Comparison of ENCODE assay signal across 28 cellular contexts in the genomic region with DNA sequence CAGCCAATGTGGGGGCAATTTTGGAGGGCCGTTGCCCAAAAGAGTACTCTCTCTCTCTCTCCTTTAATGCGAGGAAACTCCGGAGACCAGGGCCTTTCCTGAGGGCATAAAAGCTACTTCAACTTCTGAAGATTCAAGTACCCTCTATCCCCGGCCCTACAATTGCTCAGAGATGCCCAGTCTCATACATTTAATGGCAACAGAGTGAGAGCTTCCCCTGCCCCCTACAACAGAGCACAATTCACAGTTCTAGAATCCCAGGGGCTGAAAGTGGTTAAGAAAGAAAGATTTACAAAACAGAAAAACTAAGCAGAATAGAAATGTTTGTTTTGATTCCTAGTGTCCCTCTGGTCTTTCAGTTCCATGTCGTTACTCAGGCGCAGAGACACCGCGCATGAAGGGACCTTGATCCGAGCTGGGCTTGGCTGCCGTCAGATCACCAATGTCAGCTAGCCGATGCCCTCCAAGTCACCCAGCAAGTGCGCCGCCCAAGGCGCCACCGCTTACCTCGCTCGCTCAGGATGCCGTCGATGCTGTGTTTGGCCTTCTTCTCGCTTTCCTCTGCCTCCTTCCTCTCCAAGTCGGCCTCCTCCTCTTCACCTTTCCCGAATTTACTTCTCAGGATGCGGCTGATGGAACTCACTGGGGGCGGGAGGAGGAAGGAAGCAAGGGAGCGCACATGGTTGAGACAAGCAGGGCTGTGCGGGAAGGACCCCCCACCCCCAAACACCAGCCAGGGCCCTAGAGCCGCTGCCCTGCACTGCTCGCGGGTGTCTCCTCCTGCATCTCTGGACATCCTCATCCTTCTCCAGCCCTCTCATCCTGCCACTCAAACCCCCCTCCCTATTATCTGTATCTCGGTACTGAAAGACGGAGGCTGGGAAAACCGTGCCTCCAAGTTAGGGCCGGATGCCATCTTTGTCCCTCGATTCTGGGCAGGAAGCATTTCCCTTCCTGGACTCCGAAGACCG. TPM values are rescaled to one million over a fixed set of nuclear protein-coding genes. Genes with fewer than 3 reads are reported as not detected.
DNase-seq lines count a peak whose midpoint lies in the region; ATAC-seq and TF ChIP-seq lines count a peak whose summit lies in the region.
"Had no signal": no experiment of that assay in that cellular context is flagged by ENCODE, and none has a peak within 500 bp of the region (broad histone marks: within the 10 kb centered on the region; RNA-seq: fewer than 3 reads in every experiment).

No MANE protein-coding gene starts in this region.

- H3K23ac ChIP-seq in H9 (ENCODE audit: insufficient read length, low read depth, low read length): no peak overlapping the region

- H3K9ac ChIP-seq in H9 (ENCODE audit: extremely low read depth, insufficient read length, low read length) (no peak overlapping the region), iPS-15b (ENCODE audit: low read depth, low read length) (no peak overlapping the region)

- H3K56ac ChIP-seq in H9 (ENCODE audit: insufficient read length, low read depth, low read length): no peak overlapping the region

- peaks cover 42 to 73% of the 10 kb centered on the region in 2 experiments for H3K4me1 Mint-ChIP-seq in H9
- H3K4me1 Mint-ChIP-seq in stimulated activated naive B cell treated with anti-CD40 and anti-IgM and Interleukin-4, amounts not matched to agents 10 μg/mL and 1 μg/mL and 100 μg/mL, for 72 hours: peaks cover 7 to 29% of the 10 kb centered on the region in 2 donors
- H3K4me1 Mint-ChIP-seq in activated naive CD4-positive, alpha-beta T cell treated with anti-CD3 and anti-CD28 coated beads, Interleukin-2, amount 10 ng/mL, durations not matched to agents 7 days and 5 days: peaks cover 24% of the 10 kb centered on the region

- no peaks in the 10 kb centered on the region for H3K36me3 Mint-ChIP-seq in H9 (ENCODE audit: insufficient read depth in 1 of 3, low read depth in 3 of 3)
- H3K36me3 Mint-ChIP-seq in stimulated activated naive B cell treated with anti-CD40 and anti-IgM and Interleukin-4, amounts not matched to agents 10 μg/mL and 1 μg/mL and 100 μg/mL, for 72 hours: peaks cover 3 to 7% of the 10 kb centered on the region in 2 donors
- H3K36me3 Mint-ChIP-seq in activated naive CD4-positive, alpha-beta T cell treated with anti-CD3 and anti-CD28 coated beads, Interleukin-2, amount 10 ng/mL, durations not matched to agents 7 days and 5 days: peaks cover 5% of the 10 kb centered on the region
- H3K36me3 Mint-ChIP-seq: activated naive CD4-positive, alpha-beta T cell treated with anti-CD3 and anti-CD28 coated beads, Interleukin-2, amount 50 U/mL, for 24 hours had no signal

- no peak overlapping the region; the same call in 1 of the 2 replicates for H3K14ac ChIP-seq in H9 (ENCODE audit: insufficient read depth, low read length)

- no peaks in the 10 kb centered on the region for H4K20me1 ChIP-seq in H9 (ENCODE audit: control insufficient read depth, insufficient read depth, insufficient read length)

- no CpG with 5 or more reads among the region's 36 CpGs for WGBS in H9 (ENCODE audit: extremely low coverage, insufficient read length, low lambda C conversion rate)

- H3K9me3 ChIP-seq in H9 (ENCODE audit: control insufficient read depth, low read depth, low read length) (no peaks in the 10 kb centered on the region), iPS-15b (ENCODE audit: control insufficient read depth, insufficient read depth, low read length) (no peaks in the 10 kb centered on the region)
- H3K9me3 ChIP-seq: colonic mucosa, MG63, psoas muscle, thyroid gland had no signal

- no peak overlapping the region for H2BK120ac ChIP-seq in H9 (ENCODE audit: low read depth, low read length, poor library complexity, severe bottlenecking)

- no peak overlapping the region for H2BK5ac ChIP-seq in H9 (ENCODE audit: insufficient read length, low read length)

- H3T11ph ChIP-seq in H9 (ENCODE audit: low read length): no peak overlapping the region

- DNase-seq in H9: peak; percentile 52
- no peak for DNase-seq in astrocyte of the cerebellum (ENCODE audit: low read depth)
- no peak for DNase-seq in stimulated activated naive B cell treated with anti-CD40 and anti-IgM and Interleukin-4, amounts not matched to agents 10 μg/mL and 1 μg/mL and 100 μg/mL, for 72 hours
- DNase-seq in activated naive CD4-positive, alpha-beta T cell treated with anti-CD3 and anti-CD28 coated beads, Interleukin-2, amount 10 ng/mL, durations not matched to agents 7 days and 5 days: no peak
- no peak for DNase-seq in left lobe of liver (ENCODE audit: low spot score)
- no peak for DNase-seq in NOMO-1 treated with DMSO at 0.1 percent for 48 hours (lab: John Stamatoyannopoulos, UW; ENCODE audit: unreplicated experiment)
- DNase-seq: activated CD8-positive, alpha-beta T cell treated with anti-CD3 and anti-CD28 coated beads for 36 hours; activated T-cell treated with anti-CD3 and anti-CD28 coated beads, Interleukin-2, amount 50 U/mL, for 1 hour; AML-193; colonic mucosa; kidney glomerular epithelial cell; MG63; naive thymus-derived CD4-positive, alpha-beta T cell; NCI-H1436; NCI-H2171; NCI-H526; small intestine; stimulated activated naive CD4-positive, alpha-beta T cell treated with Interleukin-2 at 50 U/mL for 16 hours; thyroid gland had no signal

- no peak overlapping the region for H4K91ac ChIP-seq in H9 (ENCODE audit: insufficient read length, low read depth, low read length)

- in situ Hi-C loops in astrocyte of the cerebellum (cut with HindIII; ENCODE audit: low sequenced_read_pairs): no loop called here

- TF ChIP-seq CTCF in H9 (conservative IDR thresholded peaks at IDR 0.05) (no peak), astrocyte of the cerebellum (IDR thresholded peaks at IDR 0.05; ENCODE audit: low read depth, low read length, missing control alignments) (no peak)

- peaks cover 99% of the 10 kb centered on the region for H3K27me3 Mint-ChIP-seq in H9 (ENCODE audit: low read depth)
- H3K27me3 Mint-ChIP-seq in stimulated activated naive B cell treated with anti-CD40 and anti-IgM and Interleukin-4, amounts not matched to agents 10 μg/mL and 1 μg/mL and 100 μg/mL, for 72 hours: peaks cover 88 to 100% of the 10 kb centered on the region in 2 donors
- H3K27me3 Mint-ChIP-seq in activated naive CD4-positive, alpha-beta T cell treated with anti-CD3 and anti-CD28 coated beads, Interleukin-2, amount 10 ng/mL, durations not matched to agents 7 days and 5 days: peaks cover 98% of the 10 kb centered on the region

- peak overlapping the region in 1 of 2 experiments; percentile 70; a peak in 3 of 5 replicates for H3K4me3 Mint-ChIP-seq in H9
- H3K4me3 Mint-ChIP-seq in stimulated activated naive B cell treated with anti-CD40 and anti-IgM and Interleukin-4, amounts not matched to agents 10 μg/mL and 1 μg/mL and 100 μg/mL, for 72 hours: no peak overlapping the region
- no peak overlapping the region for H3K4me3 Mint-ChIP-seq in activated naive CD4-positive, alpha-beta T cell treated with anti-CD3 and anti-CD28 coated beads, Interleukin-2, amount 10 ng/mL, durations not matched to agents 7 days and 5 days
- H3K4me3 Mint-ChIP-seq: activated CD8-positive, alpha-beta T cell treated with anti-CD3 and anti-CD28 coated beads for 36 hours had no signal

- H4K8ac ChIP-seq in H9 (replicated peaks; ENCODE audit: insufficient read length, low read depth, low read length): no peak overlapping the region

- no peak overlapping the region for H2BK12ac ChIP-seq in H9 (ENCODE audit: insufficient read length, low read depth, low read length)

- CTCF ChIA-PET in activated naive CD4-positive, alpha-beta T cell treated with anti-CD3 and anti-CD28 coated beads, Interleukin-2, amount 10 ng/mL, durations not matched to agents 7 days and 5 days (lab: Charles Lee): interaction anchor here (0.6 kb wide), 1 partner anchor 8 kb away, joined by 3 read pairs; no protein-coding TSS in a partner anchor

- no peak overlapping the region for H3K4ac ChIP-seq in H9 (ENCODE audit: low read depth, low read length)

- no peak overlapping the region for H2AFZ ChIP-seq in H9 (ENCODE audit: low read length)

- H3K79me2 ChIP-seq in H9 (ENCODE audit: insufficient read depth, low read length): no peaks in the 10 kb centered on the region

- H3K18ac ChIP-seq in H9 (ENCODE audit: insufficient read length, low read depth, low read length): no peak overlapping the region

- H3K4me1 ChIP-seq in H9 (ENCODE audit: insufficient read depth, low read length) (peaks cover 3% of the 10 kb centered on the region; the same call in 1 of the 2 replicates), iPS-15b (ENCODE audit: control insufficient read depth, insufficient read depth, low read length) (peaks cover 12% of the 10 kb centered on the region)

- no peak overlapping the region for H4K5ac ChIP-seq in H9 (ENCODE audit: insufficient read length, low read depth, low read length)

- no peak overlapping the region for H3K27ac ChIP-seq in H9 (ENCODE audit: insufficient read length, low read depth, low read length)
- H3K27ac ChIP-seq: colonic mucosa, epithelial cell of prostate, HL-60, psoas muscle, thyroid gland had no signal

- H3K23me2 ChIP-seq in H9 (ENCODE audit: insufficient read length, low read depth, low read length, poor library complexity, severe bottlenecking): peaks cover 11% of the 10 kb centered on the region

- ATAC-seq in stimulated activated naive B cell treated with anti-CD40 and anti-IgM and Interleukin-4, amounts not matched to agents 10 μg/mL and 1 μg/mL and 100 μg/mL, for 72 hours (replicated peaks): no peak
- no peak for ATAC-seq in left lobe of liver
- ATAC-seq: activated CD8-positive, alpha-beta T cell treated with anti-CD3 and anti-CD28 coated beads for 36 hours; HCT116; naive thymus-derived CD4-positive, alpha-beta T cell; psoas muscle; SK-N-SH treated with all-trans-retinoic acid at 6 μM for 48 hours had no signal

- no peak overlapping the region for H2BK15ac ChIP-seq in H9 (ENCODE audit: low read depth, low read length)

- H2BK20ac ChIP-seq in H9 (ENCODE audit: low read depth, low read length, poor library complexity, severe bottlenecking): no peak overlapping the region

- no peaks in the 10 kb centered on the region for H3K36me3 ChIP-seq in iPS-15b (ENCODE audit: control insufficient read depth, insufficient read depth, low read length)
- H3K36me3 ChIP-seq: colonic mucosa, thyroid gland had no signal

- no peak overlapping the region for H2AK5ac ChIP-seq in H9 (ENCODE audit: insufficient read length, low read length)

- H3K4me2 ChIP-seq in H9 (ENCODE audit: insufficient read depth, insufficient read length, low read length): peak overlapping the region; percentile 11

- peaks cover 2 to 17% of the 10 kb centered on the region in 2 experiments; a peak in 2 of 5 replicates for H3K9me3 Mint-ChIP-seq in H9
- peaks cover 3 to 4% of the 10 kb centered on the region in 2 donors for H3K9me3 Mint-ChIP-seq in stimulated activated naive B cell treated with anti-CD40 and anti-IgM and Interleukin-4, amounts not matched to agents 10 μg/mL and 1 μg/mL and 100 μg/mL, for 72 hours
- no peaks in the 10 kb centered on the region for H3K9me3 Mint-ChIP-seq in activated naive CD4-positive, alpha-beta T cell treated with anti-CD3 and anti-CD28 coated beads, Interleukin-2, amount 10 ng/mL, durations not matched to agents 7 days and 5 days
- H3K9me3 Mint-ChIP-seq: activated naive CD4-positive, alpha-beta T cell treated with anti-CD3 and anti-CD28 coated beads, Interleukin-2, amount 50 U/mL, for 24 hours; memory B cell had no signal

- H3K27me3 ChIP-seq in H9 (ENCODE audit: insufficient read depth, low read length): peaks cover 92% of the 10 kb centered on the region
- H3K27me3 ChIP-seq in iPS-15b (ENCODE audit: control insufficient read depth, insufficient read depth, low read length): peaks cover 94% of the 10 kb centered on the region
- H3K27me3 ChIP-seq: MG63 had no signal

- H3K79me1 ChIP-seq in H9 (ENCODE audit: insufficient read depth, low read depth, low read length, poor library complexity, severe bottlenecking): no peaks in the 10 kb centered on the region

- H3K4me3 ChIP-seq in astrocyte of the cerebellum (ENCODE audit: low read depth, low read length): peak overlapping the region; percentile 96
- H3K4me3 ChIP-seq in iPS-15b (ENCODE audit: low read depth, low read length): peak overlapping the region; percentile 12
- H3K4me3 ChIP-seq: colonic mucosa, MG63, thyroid gland had no signal

- peak overlapping the region in 1 of 3 experiments; percentile 32; a peak in 1 of 7 replicates for H3K27ac Mint-ChIP-seq in H9
- H3K27ac Mint-ChIP-seq in stimulated activated naive B cell treated with anti-CD40 and anti-IgM and Interleukin-4, amounts not matched to agents 10 μg/mL and 1 μg/mL and 100 μg/mL, for 72 hours: peak overlapping the region; percentile 42
- no peak overlapping the region for H3K27ac Mint-ChIP-seq in activated naive CD4-positive, alpha-beta T cell treated with anti-CD3 and anti-CD28 coated beads, Interleukin-2, amount 10 ng/mL, durations not matched to agents 7 days and 5 days
- H3K27ac Mint-ChIP-seq: activated CD8-positive, alpha-beta T cell treated with anti-CD3 and anti-CD28 coated beads for 36 hours; activated naive CD4-positive, alpha-beta T cell treated with anti-CD3 and anti-CD28 coated beads, Interleukin-2, amount 50 U/mL, for 24 hours; memory B cell; naive thymus-derived CD4-positive, alpha-beta T cell had no signal

RNA-seq across cellular contexts. Expression of gene PAX3, which starts 4.9 kb away (rescaled TPM):
- total RNA-seq in H9 (2021) (not detected in 2 replicates), left lobe of liver (not detected)
- total RNA-seq: activated CD8-positive, alpha-beta T cell treated with anti-CD3 and anti-CD28 coated beads for 36 hours; frontal cortex; naive thymus-derived CD4-positive, alpha-beta T cell; thyroid gland had no signal
